In genomic region chr16:30761928-30762902, GRCh38 we compare ENCODE assay signal across 8 cellular contexts. TPM values are rescaled to one million over a fixed set of nuclear protein-coding genes. Genes with fewer than 3 reads are reported as not detected.
DNase-seq lines count a peak whose midpoint lies in the region; ATAC-seq and TF ChIP-seq lines count a peak whose summit lies in the region.

TSS of gene CFAP119 (minus strand) at chr16:30762062. CDS start at chr16:30761748, 314 bp downstream.
TSS of gene RNF40 (plus strand) at chr16:30762322. CDS start at chr16:30762546, 224 bp downstream.

- POLR2A ChIA-PET in BJ (lab: Charles Lee), result no interaction called here

- no peaks in the 10 kb centered on the region for H3K27me3 ChIP-seq in BJ (ENCODE audit: control insufficient read depth, insufficient read depth, low read length)

- ATAC-seq in HG03457 (IDR thresholded peaks at IDR 0.05; ENCODE audit: unreplicated experiment), result peak; percentile 68

- H3K36me3 ChIP-seq in BJ (ENCODE audit: control insufficient read depth, insufficient read depth, low read length), result peaks cover 33% of the 10 kb centered on the region

- TF ChIP-seq CTCF in BJ (IDR thresholded peaks at IDR 0.05; ENCODE audit: insufficient read depth, low read depth, low read length), result 0 out of 2 replicates have a peak, but pooled peaks have one; percentile 18

- DNase-seq in BJ (ENCODE audit: low read depth), result peak; percentile 93
- DNase-seq in GM19240 (ENCODE audit: insufficient read length, low spot score), result peak; percentile 98
- peak; percentile 98 to 99 for DNase-seq in NCI-H524 (lab: John Stamatoyannopoulos, UW)
- peak; percentile 82 to 83 for DNase-seq in activated CD4-positive, alpha-beta T cell treated with anti-CD3 and anti-CD28 coated beads for 4 hours
- peak; percentile 99 for DNase-seq in kidney tubule cell (ENCODE audit: low spot score)
- DNase-seq in stimulated activated CD4-positive, alpha-beta T cell treated with anti-CD3 and anti-CD28 coated beads, Interleukin-1b, Interleukin-23, amount 100 ng/mL, for 1 hour (ENCODE audit: low read depth in 2 of 2), result peak; percentile 65 to 70

- CTCF ChIA-PET in BJ (lab: Yijun Ruan, JAX), result interaction anchor here (0.9 to 1.6 kb wide), 2 partner anchors 17 to 179 kb away, joined by 3 to 5 read pairs; no protein-coding TSS in a partner anchor

- H3K4me3 ChIP-seq in BJ (ENCODE audit: low read depth, low read length), result peak within 1 kb of the TSS; percentile 74

- H3K27ac ChIP-seq in cingulate gyrus (ENCODE audit: low read depth, low read length), result peak within 1 kb of the TSS; percentile 84

RNA-seq across cellular contexts. Expression of gene CFAP119, which starts in this region (rescaled TPM):
- 4.7 and 5.0 TPM in 2 replicates for polyA plus RNA-seq in BJ (2011; rRNA removed)
- polyA minus RNA-seq in BJ (2011; rRNA and poly(A)+ RNA removed), result 2.9 and 3.9 TPM in 2 replicates

RNA-seq across cellular contexts. Expression of gene RNF40, which starts in this region (rescaled TPM):
- polyA plus RNA-seq in BJ (2011; rRNA removed), result 64.7 and 82.4 TPM in 2 replicates
- 54.9 and 73.4 TPM in 2 replicates for polyA minus RNA-seq in BJ (2011; rRNA and poly(A)+ RNA removed)

Comparison
In these comparisons a context has a peak if more than half of its experiments do, and no peak if none do; other contexts are left out.
1. Peak in every context shown above with its lines: DNase-seq, ATAC-seq, H3K4me3 ChIP-seq and H3K27ac ChIP-seq.